Comparison of ENCODE assay signal across 29 cellular contexts in the genomic region with DNA sequence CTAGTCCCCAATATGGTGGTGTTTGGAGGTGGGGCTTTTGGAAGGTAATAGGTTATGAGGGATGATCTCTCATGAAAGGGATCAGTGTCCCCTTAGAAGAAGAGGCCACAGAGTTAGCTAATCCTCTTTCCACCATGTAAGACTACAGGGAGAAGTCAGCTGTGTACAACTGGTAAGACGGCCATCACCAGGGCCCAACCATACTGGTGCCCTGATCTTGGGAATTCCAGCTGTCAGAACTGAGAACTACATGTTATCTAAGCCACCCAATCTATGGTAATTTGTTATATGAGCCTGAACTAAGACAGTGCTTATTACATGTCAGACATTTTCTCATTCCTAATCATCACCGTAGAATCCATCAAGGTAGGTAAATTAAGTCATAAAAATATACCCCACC.
"Had no signal": no experiment of that assay in that cellular context is flagged by ENCODE, and none has a peak within 500 bp of the region (broad histone marks: within the 10 kb centered on the region; RNA-seq: fewer than 3 reads in every experiment).

No MANE protein-coding gene starts in this region.

- H3K27ac Mint-ChIP-seq: activated CD4-positive, alpha-beta memory T cell treated with anti-CD3 and anti-CD28 coated beads for 36 hours; activated CD4-positive, alpha-beta T cell treated with anti-CD3 and anti-CD28 coated beads, Interleukin-2, amount 10 ng/mL, durations not matched to agents 7 days and 5 days; activated T-cell treated with anti-CD3 and anti-CD28 coated beads, Interleukin-2, amount 50 U/mL, for 72 hours; activated T-helper 2 cell treated with anti-CD3 and anti-CD28 coated beads, Interferon-gamma antibody, Interleukin-2, Interleukin-4, amounts not matched to agents 10 μg/mL and 5 μg/mL and 100 μg/mL, durations not matched to agents 14 hours and 24 hours and 36 hours; T-cell had no signal

- H3K4me3 Mint-ChIP-seq: activated CD4-positive, alpha-beta memory T cell treated with anti-CD3 and anti-CD28 coated beads for 36 hours; activated CD4-positive, alpha-beta T cell treated with anti-CD3 and anti-CD28 coated beads, Interleukin-2, amount 10 ng/mL, durations not matched to agents 7 days and 5 days; activated T-cell treated with anti-CD3 and anti-CD28 coated beads, Interleukin-2, amount 50 U/mL, for 72 hours; T-cell had no signal

- H3K4me1 ChIP-seq: Peyer's patch had no signal

- H3K27ac ChIP-seq: brain microvascular endothelial cell, cardiac muscle cell, KMS-11, Peyer's patch, SK-N-MC, VCaP had no signal

- H3K9me3 ChIP-seq: Peyer's patch had no signal

- H3K27me3 ChIP-seq: brain microvascular endothelial cell, cardiac muscle cell, Peyer's patch had no signal

- H3K4me3 ChIP-seq: cardiac muscle cell, Peyer's patch, SK-N-MC had no signal

- DNase-seq: activated CD4-positive, alpha-beta memory T cell treated with anti-CD3 and anti-CD28 coated beads for 36 hours; activated CD4-positive, alpha-beta T cell treated with anti-CD3 and anti-CD28 coated beads, Interleukin-2, amount 10 ng/mL, durations not matched to agents 7 days and 5 days; activated CD4-positive, CD25-positive, alpha-beta regulatory T cell; activated CD8-positive, alpha-beta memory T cell treated with anti-CD3 and anti-CD28 coated beads for 24 hours; activated gamma-delta T cell treated with Interleukin-2 at 50 U/mL for 16 hours; activated naive CD4-positive, alpha-beta T cell treated with anti-CD3 and anti-CD28 coated beads, Interleukin-2, amount 50 U/mL, for 16 hours; activated T-cell treated with anti-CD3 and anti-CD28 coated beads, Interleukin-2, amount 50 U/mL, for 72 hours; amygdala; brain microvascular endothelial cell; cerebellar nuclear complex; NCI-H1092; NCI-H1417; NCI-H1930; NCI-H2171 treated with DMSO at 0.1 percent for 48 hours; NCI-H226; NCI-H526; NCI-H774; NK-92 treated with Interleukin-12 subunit alpha and Interleukin-12 subunit beta, amount 100 ng/mL, for 24 hours; OCI-M1; Peyer's patch; SHP77 treated with DMSO at 0.1 percent for 48 hours; T-cell; T-helper 2 cell; T1000 had no signal

- ATAC-seq: activated T-cell treated with anti-CD3 and anti-CD28 coated beads, Interleukin-2, amount 50 U/mL, for 72 hours; T-cell had no signal

- H3K4me1 Mint-ChIP-seq: activated CD4-positive, alpha-beta T cell treated with anti-CD3 and anti-CD28 coated beads, Interleukin-2, amount 10 ng/mL, durations not matched to agents 7 days and 5 days; T-cell had no signal

- H3K9me3 Mint-ChIP-seq: activated CD4-positive, alpha-beta memory T cell treated with anti-CD3 and anti-CD28 coated beads for 36 hours; activated CD4-positive, alpha-beta T cell treated with anti-CD3 and anti-CD28 coated beads, Interleukin-2, amount 10 ng/mL, durations not matched to agents 7 days and 5 days; activated T-cell treated with anti-CD3 and anti-CD28 coated beads, Interleukin-2, amount 50 U/mL, for 72 hours; activated T-helper 2 cell treated with anti-CD3 and anti-CD28 coated beads, Interferon-gamma antibody, Interleukin-2, Interleukin-4, amounts not matched to agents 10 μg/mL and 5 μg/mL and 100 μg/mL, durations not matched to agents 14 hours and 24 hours and 36 hours; T-cell had no signal

- H3K27me3 Mint-ChIP-seq: activated CD4-positive, alpha-beta memory T cell treated with anti-CD3 and anti-CD28 coated beads for 36 hours; activated CD4-positive, alpha-beta T cell treated with anti-CD3 and anti-CD28 coated beads, Interleukin-2, amount 10 ng/mL, durations not matched to agents 7 days and 5 days; T-cell had no signal

- H3K36me3 ChIP-seq: brain microvascular endothelial cell, cardiac muscle cell, Peyer's patch had no signal

- H3K36me3 Mint-ChIP-seq: activated CD4-positive, alpha-beta memory T cell treated with anti-CD3 and anti-CD28 coated beads for 36 hours; T-cell had no signal
